Comparison of ENCODE assay signal across 2 cellular contexts in genomic region chr9:126775926-126776325, GRCh38.
TF ChIP-seq lines count a peak whose summit lies in the region.

No MANE protein-coding gene starts in this region.

TF ChIP-seq in HepG2, 621 proteins besides CTCF, POLR2A, EP300 and RAD21:
- TF ChIP-seq BRF2 (CRISPR knock-in tag; IDR thresholded peaks at IDR 0.05) (no peak), GABPB1 (CRISPR knock-in tag; IDR thresholded peaks at IDR 0.05) (no peak), ARID5B (CRISPR knock-in tag; IDR thresholded peaks at IDR 0.05) (no peak), MAFF (IDR thresholded peaks at IDR 0.05; ENCODE audit: low read depth, low read length) (peak; percentile 7; the same call in 1 of the 2 replicates), MAFK (conservative IDR thresholded peaks at IDR 0.05 in 1 of 2, IDR thresholded peaks at IDR 0.05 in 1 of 2; ENCODE audit: low read length in 2 of 2) (0 out of 4 replicates have a peak, but pooled peaks of 1 of the 2 experiments have one; percentile 12), ZGPAT (CRISPR knock-in tag; IDR thresholded peaks at IDR 0.05) (no peak), UBTF (CRISPR knock-in tag; IDR thresholded peaks at IDR 0.05) (no peak), ZNF7 (CRISPR knock-in tag; IDR thresholded peaks at IDR 0.05) (0 out of 2 replicates have a peak, but pooled peaks have one; percentile 26), TEAD2 (CRISPR knock-in tag; IDR thresholded peaks at IDR 0.05) (no peak), KLF12 (CRISPR knock-in tag; IDR thresholded peaks at IDR 0.05; ENCODE audit: borderline replicate concordance) (no peak)

TF ChIP-seq in IMR-90, 13 proteins besides CTCF, POLR2A, EP300 and RAD21:
- TF ChIP-seq MXI1 (IDR thresholded peaks at IDR 0.05; ENCODE audit: borderline replicate concordance, low read depth, low read length), result no peak
- TF ChIP-seq MAFK (IDR thresholded peaks at IDR 0.05; ENCODE audit: low read depth, low read length), result 0 out of 2 replicates have a peak, but pooled peaks have one; percentile 3
TF ChIP-seq in IMR-90: peak in this region for 1.
